ENCODE assay signal across 8 cellular contexts in the genomic region with DNA sequence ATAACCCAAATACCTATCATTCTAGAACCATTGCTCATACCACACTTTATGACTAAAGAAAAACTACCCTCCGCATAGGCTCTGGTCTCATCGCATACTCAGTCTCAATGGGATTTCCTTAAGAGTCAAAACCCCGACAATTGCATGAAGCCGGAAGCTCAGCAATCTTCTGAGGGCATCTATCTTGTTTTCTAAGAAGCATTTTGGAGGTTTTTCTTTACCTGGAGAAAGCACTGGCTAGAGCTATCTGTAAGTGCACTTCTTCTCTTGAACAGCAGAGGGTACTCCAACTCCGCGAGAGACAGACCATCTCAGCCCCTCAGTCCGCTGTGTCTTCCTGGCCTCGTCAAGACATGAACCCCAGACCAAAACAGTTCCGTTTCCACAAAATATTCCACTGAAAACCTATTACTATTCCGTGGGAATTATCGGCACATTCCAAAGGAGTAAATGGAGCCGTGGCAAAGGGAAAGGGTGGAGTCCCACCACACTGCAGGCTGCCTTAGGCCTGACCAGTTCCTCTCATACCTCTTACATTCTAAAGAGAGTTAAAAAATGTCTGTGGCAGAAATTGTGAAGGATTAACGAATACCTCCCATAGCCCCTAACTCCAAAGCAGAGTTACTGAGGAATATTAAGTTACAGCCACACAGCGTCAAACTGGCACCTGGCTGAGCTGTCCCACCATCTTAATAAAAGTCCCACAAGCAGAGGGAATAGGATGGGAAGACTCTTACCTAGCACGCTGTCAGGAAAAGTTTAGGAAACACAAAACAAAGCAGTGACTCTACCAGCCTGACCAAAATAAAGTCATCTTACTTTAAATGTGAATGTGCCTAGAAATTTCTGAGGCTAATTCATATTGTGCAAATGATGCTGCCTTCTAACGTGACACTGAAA.
DNase-seq lines count a peak whose midpoint lies in the region; TF ChIP-seq lines count a peak whose summit lies in the region.

No MANE protein-coding gene starts in this region.

- no peak overlapping the region for H3K4me3 ChIP-seq in Karpas-422 (ENCODE audit: low read length)
- H3K4me3 ChIP-seq in brain microvascular endothelial cell (ENCODE audit: low read depth, low read length) = peak overlapping the region; percentile 16

- H3K9me2 ChIP-seq in Karpas-422 (replicated peaks; ENCODE audit: insufficient read depth, low read length) = no peaks in the 10 kb centered on the region

- no peaks in the 10 kb centered on the region for H3K79me2 ChIP-seq in Karpas-422 (ENCODE audit: low read length)

- H3K9ac ChIP-seq in Karpas-422 (ENCODE audit: low read length) = no peak overlapping the region

- H4K20me1 ChIP-seq in Karpas-422 (ENCODE audit: insufficient read depth, low read depth, low read length) = no peaks in the 10 kb centered on the region

- no peaks in the 10 kb centered on the region for H3K27me3 ChIP-seq in Karpas-422 (ENCODE audit: low read length)
- no peaks in the 10 kb centered on the region for H3K27me3 ChIP-seq in brain microvascular endothelial cell (replicated peaks)

- no peak overlapping the region for H3K4me2 ChIP-seq in Karpas-422 (ENCODE audit: low read depth, low read length, poor library complexity, severe bottlenecking)

- no peaks in the 10 kb centered on the region for H3K4me1 ChIP-seq in Karpas-422 (ENCODE audit: low read length)

- H3K36me3 ChIP-seq in Karpas-422 (ENCODE audit: insufficient read depth, low read length) (no peaks in the 10 kb centered on the region), brain microvascular endothelial cell (replicated peaks) (no peaks in the 10 kb centered on the region)

- no peaks in the 10 kb centered on the region for H3K9me3 ChIP-seq in Karpas-422 (ENCODE audit: low read length)

- in situ Hi-C loops in brain microvascular endothelial cell (cut with HindIII; ENCODE audit: low pct_ligation_motif_present, low sequenced_read_pairs) = no loop called here

- TF ChIP-seq CTCF in brain microvascular endothelial cell (IDR thresholded peaks at IDR 0.05; ENCODE audit: low read depth, low read length, missing control alignments) = peak; percentile 85

- DNase-seq in NCI-H524 (lab: John Stamatoyannopoulos, UW) (peak; percentile 55 to 76), NCI-H524 treated with DMSO at 0.1 percent for 48 hours (lab: John Stamatoyannopoulos, UW) (no peak), HCEC 1CT (peak; percentile 76), Karpas-422 (peak; percentile 81), SK-N-DZ (ENCODE audit: low spot score) (peak; percentile 54), brain microvascular endothelial cell (peak; percentile 84), iPS-NIHi7 (ENCODE audit: extremely low spot score) (peak; percentile 75)
- peak; percentile 7 for DNase-seq in stimulated activated CD4-positive, alpha-beta T cell treated with anti-CD3 and anti-CD28 coated beads, Interleukin-12 subunit alpha, Interleukin-12 subunit beta, amount 100 ng/mL, for 4 hours

- H2AFZ ChIP-seq in Karpas-422 (ENCODE audit: low read length) = no peak overlapping the region

- H3K27ac ChIP-seq in Karpas-422 (ENCODE audit: low read length) (no peak overlapping the region), brain microvascular endothelial cell (peak overlapping the region; percentile 10)
